ENCODE assay signal across 22 cellular contexts in genomic region chr11:131430466-131431176, GRCh38.
DNase-seq lines count a peak whose midpoint lies in the region; ATAC-seq lines count a peak whose summit lies in the region.
"Had no signal": no experiment of that assay in that cellular context is flagged by ENCODE, and none has a peak within 500 bp of the region (broad histone marks: within the 10 kb centered on the region; RNA-seq: fewer than 3 reads in every experiment).

No MANE protein-coding gene starts in this region.

- DNase-seq in Daoy (ENCODE audit: low read depth) (peak; percentile 44), NCI-H226 (peak; percentile 7), medulla oblongata (ENCODE audit: extremely low spot score) (peak; percentile 44), AG08396 (ENCODE audit: low spot score) (no peak), NCI-H2196 (lab: John Stamatoyannopoulos, UW; ENCODE audit: unreplicated experiment) (no peak)
- DNase-seq: activated CD8-positive, alpha-beta T cell treated with anti-CD3 and anti-CD28 coated beads for 36 hours; activated T-cell treated with anti-CD3 and anti-CD28 coated beads, Interleukin-2, amount 50 U/mL, for 4 hours; brain microvascular endothelial cell; Calu3; erythroblast; GDM1; Karpas-422; NCI-H1436 treated with DMSO at 0.1 percent for 48 hours; NCI-H2227 treated with DMSO at 0.1 percent for 48 hours; SHP77; spleen; stimulated activated CD8-positive, alpha-beta memory T cell treated with anti-CD3 and anti-CD28 coated beads, Interleukin-4, amount 100 ng/mL, for 48 hours had no signal

- ATAC-seq in esophagus mucosa, result peak; percentile 28
- no peak for ATAC-seq in HG03432 (IDR thresholded peaks at IDR 0.05; ENCODE audit: unreplicated experiment)
- ATAC-seq in HG02763 (IDR thresholded peaks at IDR 0.05; ENCODE audit: unreplicated experiment), result no peak
- ATAC-seq: activated CD8-positive, alpha-beta T cell treated with anti-CD3 and anti-CD28 coated beads for 36 hours; activated naive CD4-positive, alpha-beta T cell treated with anti-CD3 and anti-CD28 coated beads, Interleukin-2, amount 50 U/mL, for 72 hours; activated T-cell treated with anti-CD3 and anti-CD28 coated beads, Interleukin-2, amount 50 U/mL, for 4 hours; GM12878 had no signal

Comparison
In these comparisons a context has a peak if more than half of its experiments do, and no peak if none do; other contexts are left out.
1. DNase-seq: peak in Daoy (single experiment), NCI-H226 (single experiment) and medulla oblongata (single experiment); none in AG08396 (single experiment) and NCI-H2196 (single experiment).